ENCODE assay signal across 1 cellular context in the genomic region with DNA sequence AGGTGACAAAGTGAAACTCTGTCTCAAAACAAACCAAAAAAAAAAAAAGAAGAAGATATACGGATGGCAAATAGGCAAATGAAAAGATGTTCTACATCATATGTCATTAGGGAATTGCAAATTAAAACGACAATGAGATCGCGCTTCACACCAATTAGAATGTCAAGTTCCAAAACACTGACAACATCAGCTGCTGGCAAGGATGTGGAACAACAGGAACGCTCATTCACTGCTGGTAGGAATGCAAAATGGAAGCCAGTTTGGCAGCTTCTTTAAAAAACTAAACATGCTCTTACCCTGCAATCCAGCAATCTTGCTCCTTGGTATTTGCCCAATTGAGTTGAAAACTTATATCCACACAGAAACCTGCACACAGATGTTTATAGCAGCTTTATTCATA.
TF ChIP-seq lines count a peak whose summit lies in the region.

No MANE protein-coding gene starts in this region.

TF ChIP-seq in HepG2, 621 proteins besides CTCF, POLR2A, EP300 and RAD21:
- TF ChIP-seq ATF1 (CRISPR knock-in tag; IDR thresholded peaks at IDR 0.05) (no peak), FOXJ3 (CRISPR knock-in tag; IDR thresholded peaks at IDR 0.05; ENCODE audit: borderline replicate concordance) (no peak), ZBTB8A (CRISPR knock-in tag; IDR thresholded peaks at IDR 0.05; ENCODE audit: borderline replicate concordance, low read depth) (no peak), IRX3 (CRISPR knock-in tag; IDR thresholded peaks at IDR 0.05; ENCODE audit: borderline replicate concordance, low read depth) (no peak), SOX5 (CRISPR knock-in tag; IDR thresholded peaks at IDR 0.05; ENCODE audit: borderline replicate concordance) (no peak), ZNF772 (CRISPR knock-in tag; IDR thresholded peaks at IDR 0.05) (no peak), NFYC (CRISPR knock-in tag; IDR thresholded peaks at IDR 0.05) (no peak), ZFP36 (IDR thresholded peaks at IDR 0.05; ENCODE audit: borderline replicate concordance, low read depth, low read length, partially characterized antibody) (no peak), MYC (CRISPR knock-in tag; IDR thresholded peaks at IDR 0.05; ENCODE audit: borderline replicate concordance) (no peak), DMAP1 (CRISPR knock-in tag; IDR thresholded peaks at IDR 0.05) (no peak), ZNF451 (CRISPR knock-in tag; IDR thresholded peaks at IDR 0.05) (no peak), GATA4 (IDR thresholded peaks at IDR 0.05; ENCODE audit: borderline replicate concordance, low read depth) (no peak), ZNF484 (CRISPR knock-in tag; IDR thresholded peaks at IDR 0.05; ENCODE audit: borderline replicate concordance, low read depth) (no peak), NCOA5 (CRISPR knock-in tag; IDR thresholded peaks at IDR 0.05) (no peak), FLYWCH1 (CRISPR knock-in tag; IDR thresholded peaks at IDR 0.05) (no peak), ZMYM2 (CRISPR knock-in tag; IDR thresholded peaks at IDR 0.05) (no peak), SAP130 (CRISPR knock-in tag; IDR thresholded peaks at IDR 0.05; ENCODE audit: low read depth) (no peak)
- TF ChIP-seq, protein P1, sequence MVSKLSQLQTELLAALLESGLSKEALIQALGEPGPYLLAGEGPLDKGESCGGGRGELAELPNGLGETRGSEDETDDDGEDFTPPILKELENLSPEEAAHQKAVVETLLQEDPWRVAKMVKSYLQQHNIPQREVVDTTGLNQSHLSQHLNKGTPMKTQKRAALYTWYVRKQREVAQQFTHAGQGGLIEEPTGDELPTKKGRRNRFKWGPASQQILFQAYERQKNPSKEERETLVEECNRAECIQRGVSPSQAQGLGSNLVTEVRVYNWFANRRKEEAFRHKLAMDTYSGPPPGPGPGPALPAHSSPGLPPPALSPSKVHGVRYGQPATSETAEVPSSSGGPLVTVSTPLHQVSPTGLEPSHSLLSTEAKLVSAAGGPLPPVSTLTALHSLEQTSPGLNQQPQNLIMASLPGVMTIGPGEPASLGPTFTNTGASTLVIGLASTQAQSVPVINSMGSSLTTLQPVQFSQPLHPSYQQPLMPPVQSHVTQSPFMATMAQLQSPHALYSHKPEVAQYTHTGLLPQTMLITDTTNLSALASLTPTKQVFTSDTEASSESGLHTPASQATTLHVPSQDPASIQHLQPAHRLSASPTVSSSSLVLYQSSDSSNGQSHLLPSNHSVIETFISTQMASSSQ (IDR thresholded peaks at IDR 0.05; ENCODE audit: low read depth), result no peak
- TF ChIP-seq, protein P1 (CRISPR knock-in tag; IDR thresholded peaks at IDR 0.05; ENCODE audit: borderline replicate concordance), result no peak
- TF ChIP-seq, protein P2, sequence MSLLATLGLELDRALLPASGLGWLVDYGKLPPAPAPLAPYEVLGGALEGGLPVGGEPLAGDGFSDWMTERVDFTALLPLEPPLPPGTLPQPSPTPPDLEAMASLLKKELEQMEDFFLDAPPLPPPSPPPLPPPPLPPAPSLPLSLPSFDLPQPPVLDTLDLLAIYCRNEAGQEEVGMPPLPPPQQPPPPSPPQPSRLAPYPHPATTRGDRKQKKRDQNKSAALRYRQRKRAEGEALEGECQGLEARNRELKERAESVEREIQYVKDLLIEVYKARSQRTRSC (CRISPR knock-in tag; IDR thresholded peaks at IDR 0.05; ENCODE audit: low read depth), result no peak
- TF ChIP-seq, protein P3, sequence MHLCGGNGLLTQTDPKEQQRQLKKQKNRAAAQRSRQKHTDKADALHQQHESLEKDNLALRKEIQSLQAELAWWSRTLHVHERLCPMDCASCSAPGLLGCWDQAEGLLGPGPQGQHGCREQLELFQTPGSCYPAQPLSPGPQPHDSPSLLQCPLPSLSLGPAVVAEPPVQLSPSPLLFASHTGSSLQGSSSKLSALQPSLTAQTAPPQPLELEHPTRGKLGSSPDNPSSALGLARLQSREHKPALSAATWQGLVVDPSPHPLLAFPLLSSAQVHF (CRISPR knock-in tag; IDR thresholded peaks at IDR 0.05), result no peak
